In the genomic region with DNA sequence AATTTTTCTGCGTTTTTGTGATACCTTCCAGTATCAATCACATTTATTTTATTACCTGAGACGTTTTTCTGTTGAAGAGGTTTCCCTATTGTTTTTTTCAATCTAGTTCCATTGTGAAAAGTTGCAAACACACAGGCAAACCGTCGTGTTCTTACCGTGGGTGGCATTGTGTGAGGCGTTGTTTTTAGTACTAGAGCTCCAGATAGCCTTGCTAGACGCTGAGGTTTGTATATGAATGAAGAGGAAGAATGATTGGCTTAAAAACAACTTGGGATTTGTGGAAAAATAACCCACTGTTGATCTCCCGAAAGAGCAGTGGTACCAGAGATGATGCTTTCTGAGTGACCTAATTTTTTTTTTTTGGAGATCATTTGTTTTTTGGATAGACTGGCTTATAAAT, we compare ENCODE assay signal across 8 cellular contexts. TPM values are rescaled to one million over a fixed set of nuclear protein-coding genes. Genes with fewer than 3 reads are reported as not detected.
A peak's percentile ranks its signal among the peaks of the same experiment; 100 is the strongest.
DNase-seq lines count a peak whose midpoint lies in the region; ATAC-seq and TF ChIP-seq lines count a peak whose summit lies in the region.

No MANE protein-coding gene starts in this region.

- no peak for TF ChIP-seq CTCF in gastroesophageal sphincter (IDR thresholded peaks at IDR 0.05)
- TF ChIP-seq CTCF in smooth muscle cell (IDR thresholded peaks at IDR 0.05; ENCODE audit: borderline replicate concordance, insufficient read depth, poor library complexity, severe bottlenecking): no peak

- H3K4me2 ChIP-seq in smooth muscle cell: peak overlapping the region; percentile 99

- H2AFZ ChIP-seq in smooth muscle cell (ENCODE audit: low read depth): peak overlapping the region; percentile 100

- H3K4me1 ChIP-seq in gastroesophageal sphincter (peaks cover 12 to 45% (median 17%) of the 10 kb centered on the region in 3 donors), smooth muscle cell (ENCODE audit: low read depth) (peaks cover 32% of the 10 kb centered on the region)

- ATAC-seq in SK-N-SH treated with all-trans-retinoic acid at 6 μM for 48 hours: 0 out of 3 replicates have a peak, but pooled peaks have one; percentile 9
- no peak for ATAC-seq in gastroesophageal sphincter
- no peak for ATAC-seq in HG02610 (IDR thresholded peaks at IDR 0.05; ENCODE audit: unreplicated experiment)

- peak overlapping the region; percentile 85 for H3K9ac ChIP-seq in smooth muscle cell (ENCODE audit: low read depth)

- H3K27ac ChIP-seq in gastroesophageal sphincter (peak overlapping the region in 2 of 4 donors; percentile 90 to 92), smooth muscle cell (ENCODE audit: low read depth) (peak overlapping the region; percentile 80)

- peak overlapping the region; percentile 65 to 70 for H3K4me3 ChIP-seq in gastroesophageal sphincter
- peak overlapping the region; percentile 91 for H3K4me3 ChIP-seq in smooth muscle cell

- no peaks in the 10 kb centered on the region for H3F3A ChIP-seq in smooth muscle cell (ENCODE audit: low read depth)

- H3K79me2 ChIP-seq in smooth muscle cell (ENCODE audit: low read depth): peaks cover 74% of the 10 kb centered on the region

- H3K9me3 ChIP-seq in gastroesophageal sphincter (no peaks in the 10 kb centered on the region), smooth muscle cell (replicated peaks; ENCODE audit: low read depth) (no peaks in the 10 kb centered on the region)

- peaks cover 0 to 4% of the 10 kb centered on the region in 2 donors for H3K36me3 ChIP-seq in gastroesophageal sphincter
- H3K36me3 ChIP-seq in smooth muscle cell (ENCODE audit: low read depth): no peaks in the 10 kb centered on the region

- DNase-seq in NCI-H1092 treated with DMSO at 0.1 percent for 48 hours (lab: John Stamatoyannopoulos, UW) (peak; percentile 33), NCI-H1092 (lab: John Stamatoyannopoulos, UW) (no peak), smooth muscle cell (lab: John Stamatoyannopoulos, UW; ENCODE audit: unreplicated experiment) (no peak), SHP77 treated with DMSO at 0.1 percent for 48 hours (lab: John Stamatoyannopoulos, UW) (no peak), NOMO-1 treated with DMSO at 0.1 percent for 48 hours (lab: John Stamatoyannopoulos, UW; ENCODE audit: unreplicated experiment) (no peak)

- no peak for TF ChIP-seq POLR2A in gastroesophageal sphincter (IDR thresholded peaks at IDR 0.05)

- 2 to 7% methylated on average over 8 of the region's 8 CpGs for WGBS in gastroesophageal sphincter (ENCODE audit: low coverage in 1 of 2), 2 donors
- 3% methylated on average over 8 of the region's 8 CpGs for WGBS in smooth muscle cell (ENCODE audit: low lambda C conversion rate)

- TF ChIP-seq EP300 in gastroesophageal sphincter (IDR thresholded peaks at IDR 0.05): no peak

- H4K20me1 ChIP-seq in smooth muscle cell (ENCODE audit: low read depth): peaks cover 50% of the 10 kb centered on the region

- H3K27me3 ChIP-seq in gastroesophageal sphincter (no peaks in the 10 kb centered on the region), smooth muscle cell (ENCODE audit: low read depth) (no peaks in the 10 kb centered on the region)

TF ChIP-seq in SK-N-SH treated with all-trans-retinoic acid at 6 μM for 48 hours, 23 proteins besides CTCF, POLR2A, EP300 and RAD21:
- TF ChIP-seq BACH2 (CRISPR knock-in tag; IDR thresholded peaks at IDR 0.05; ENCODE audit: borderline replicate concordance) (no peak), ISL1 (CRISPR knock-in tag; IDR thresholded peaks at IDR 0.05) (no peak), ZNF70 (CRISPR knock-in tag; IDR thresholded peaks at IDR 0.05) (no peak), PPARA (CRISPR knock-in tag; IDR thresholded peaks at IDR 0.05; ENCODE audit: borderline replicate concordance) (no peak), ZFP30 (CRISPR knock-in tag; IDR thresholded peaks at IDR 0.05) (no peak), TOX (CRISPR knock-in tag; IDR thresholded peaks at IDR 0.05; ENCODE audit: borderline replicate concordance) (no peak), ZNF565 (CRISPR knock-in tag; conservative IDR thresholded peaks at IDR 0.05; ENCODE audit: low read depth) (no peak), ZFP3 (CRISPR knock-in tag; IDR thresholded peaks at IDR 0.05) (no peak), ESRRG (CRISPR knock-in tag; IDR thresholded peaks at IDR 0.05) (no peak), RARB (CRISPR knock-in tag; IDR thresholded peaks at IDR 0.05) (no peak), ARNTL (CRISPR knock-in tag; IDR thresholded peaks at IDR 0.05; ENCODE audit: borderline replicate concordance, low read depth) (no peak)
- TF ChIP-seq, protein P1, sequence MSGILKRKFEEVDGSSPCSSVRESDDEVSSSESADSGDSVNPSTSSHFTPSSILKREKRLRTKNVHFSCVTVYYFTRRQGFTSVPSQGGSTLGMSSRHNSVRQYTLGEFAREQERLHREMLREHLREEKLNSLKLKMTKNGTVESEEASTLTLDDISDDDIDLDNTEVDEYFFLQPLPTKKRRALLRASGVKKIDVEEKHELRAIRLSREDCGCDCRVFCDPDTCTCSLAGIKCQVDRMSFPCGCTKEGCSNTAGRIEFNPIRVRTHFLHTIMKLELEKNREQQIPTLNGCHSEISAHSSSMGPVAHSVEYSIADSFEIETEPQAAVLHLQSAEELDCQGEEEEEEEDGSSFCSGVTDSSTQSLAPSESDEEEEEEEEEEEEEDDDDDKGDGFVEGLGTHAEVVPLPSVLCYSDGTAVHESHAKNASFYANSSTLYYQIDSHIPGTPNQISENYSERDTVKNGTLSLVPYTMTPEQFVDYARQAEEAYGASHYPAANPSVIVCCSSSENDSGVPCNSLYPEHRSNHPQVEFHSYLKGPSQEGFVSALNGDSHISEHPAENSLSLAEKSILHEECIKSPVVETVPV (CRISPR knock-in tag; IDR thresholded peaks at IDR 0.05): no peak

RNA-seq across cellular contexts. Expression of gene SOCS4, which starts 1.0 kb away (rescaled TPM):
- total RNA-seq in gastroesophageal sphincter (10 to 100 TPM; 25.4 to 45.0 (median 37.9) TPM), smooth muscle cell (19.6 and 22.2 TPM in 2 replicates)
- polyA plus RNA-seq in smooth muscle cell: 3.8 and 4.8 TPM in 2 replicates

RNA-seq across cellular contexts. Expression of gene WDHD1, which starts 1.2 kb away (rescaled TPM):
- 1 to 10 TPM in 2 of 4 donors, under 1 TPM in 2; 0.47 to 5.3 (median 2.2) TPM for total RNA-seq in gastroesophageal sphincter
- 9.4 and 14.6 TPM in 2 replicates for total RNA-seq in smooth muscle cell
- 5.3 and 5.7 TPM in 2 replicates for polyA plus RNA-seq in smooth muscle cell

RNA-seq across cellular contexts. Expression of gene MAPK1IP1L, which starts 23.4 kb away (rescaled TPM):
- 10 to 100 TPM; 65.5 to 92.3 (median 73.5) TPM for total RNA-seq in gastroesophageal sphincter
- 109 and 176 TPM in 2 replicates for total RNA-seq in smooth muscle cell
- 89.0 and 89.7 TPM in 2 replicates for polyA plus RNA-seq in smooth muscle cell
